In genomic region chr2:157784169-157784822, GRCh38 we compare ENCODE assay signal across 8 cellular contexts.
DNase-seq lines count a peak whose midpoint lies in the region; TF ChIP-seq lines count a peak whose summit lies in the region.

No MANE protein-coding gene starts in this region.

- TF ChIP-seq CTCF in stomach (IDR thresholded peaks at IDR 0.05): no peak

- peak overlapping the region; percentile 32 for H3K27ac Mint-ChIP-seq in activated T-helper 1 cell treated with anti-CD3 and anti-CD28 coated beads, Interleukin-12 subunit alpha, Interleukin-12 subunit beta, Interleukin-2, Interleukin-4 antibody, amounts not matched to agents 30 ng/mL and 10 ng/mL and 1 ng/mL, durations not matched to agents 14 hours and 24 hours and 36 hours

- peaks cover 39 to 78% (median 69%) of the 10 kb centered on the region in 4 donors for H3K4me1 ChIP-seq in stomach

- no peaks in the 10 kb centered on the region for H3K27me3 ChIP-seq in stomach

- 28 to 52% (median 42%) methylated on average over 11 of the region's 11 CpGs for WGBS in stomach, 5 donors

- no peak for TF ChIP-seq POLR2A in stomach (IDR thresholded peaks at IDR 0.05)

- peaks cover 6 to 12% (median 11%) of the 10 kb centered on the region in 4 donors for H3K36me3 ChIP-seq in stomach

- DNase-seq in NCI-H82 (lab: John Stamatoyannopoulos, UW): peak; percentile 41
- DNase-seq in NCI-H82 treated with DMSO at 0.1 percent for 48 hours (lab: John Stamatoyannopoulos, UW; ENCODE audit: unreplicated experiment): no peak
- no peak for DNase-seq in activated T-helper 1 cell treated with anti-CD3 and anti-CD28 coated beads, Interleukin-12 subunit alpha, Interleukin-12 subunit beta, Interleukin-2, Interleukin-4 antibody, amounts not matched to agents 30 ng/mL and 10 ng/mL and 1 ng/mL, durations not matched to agents 14 hours and 24 hours and 36 hours (ENCODE audit: low spot score)
- peak in 30 of 51 donors; percentile 4 to 55 (median 24) for DNase-seq in hypothalamus (lab: John Stamatoyannopoulos, UW)
- DNase-seq in stomach: peak; percentile 80
- no peak for DNase-seq in KG1 (lab: John Stamatoyannopoulos, UW)
- no peak for DNase-seq in NK-92 (lab: John Stamatoyannopoulos, UW; ENCODE audit: unreplicated experiment)
- no peak for DNase-seq in AML-193 (lab: John Stamatoyannopoulos, UW)

- H3K27me3 Mint-ChIP-seq in activated T-helper 1 cell treated with anti-CD3 and anti-CD28 coated beads, Interleukin-12 subunit alpha, Interleukin-12 subunit beta, Interleukin-2, Interleukin-4 antibody, amounts not matched to agents 30 ng/mL and 10 ng/mL and 1 ng/mL, durations not matched to agents 14 hours and 24 hours and 36 hours (ENCODE audit: insufficient read depth): no peaks in the 10 kb centered on the region

- H3K9me3 Mint-ChIP-seq in activated T-helper 1 cell treated with anti-CD3 and anti-CD28 coated beads, Interleukin-12 subunit alpha, Interleukin-12 subunit beta, Interleukin-2, Interleukin-4 antibody, amounts not matched to agents 30 ng/mL and 10 ng/mL and 1 ng/mL, durations not matched to agents 14 hours and 24 hours and 36 hours: no peaks in the 10 kb centered on the region

- H3K27ac ChIP-seq in stomach: peak overlapping the region; percentile 67 to 91 (median 76)

- H3K36me3 Mint-ChIP-seq in activated T-helper 1 cell treated with anti-CD3 and anti-CD28 coated beads, Interleukin-12 subunit alpha, Interleukin-12 subunit beta, Interleukin-2, Interleukin-4 antibody, amounts not matched to agents 30 ng/mL and 10 ng/mL and 1 ng/mL, durations not matched to agents 14 hours and 24 hours and 36 hours (ENCODE audit: low read depth): peaks cover 36% of the 10 kb centered on the region

- TF ChIP-seq EP300 in stomach (IDR thresholded peaks at IDR 0.05): no peak

- peak overlapping the region; percentile 37 for H3K4me3 Mint-ChIP-seq in activated T-helper 1 cell treated with anti-CD3 and anti-CD28 coated beads, Interleukin-12 subunit alpha, Interleukin-12 subunit beta, Interleukin-2, Interleukin-4 antibody, amounts not matched to agents 30 ng/mL and 10 ng/mL and 1 ng/mL, durations not matched to agents 14 hours and 24 hours and 36 hours

- peaks cover 87% of the 10 kb centered on the region for H3K4me1 Mint-ChIP-seq in activated T-helper 1 cell treated with anti-CD3 and anti-CD28 coated beads, Interleukin-12 subunit alpha, Interleukin-12 subunit beta, Interleukin-2, Interleukin-4 antibody, amounts not matched to agents 30 ng/mL and 10 ng/mL and 1 ng/mL, durations not matched to agents 14 hours and 24 hours and 36 hours (ENCODE audit: low read depth)

- H3K4me3 ChIP-seq in stomach: peak overlapping the region in 2 of 4 donors; percentile 5 to 6

- intact Hi-C loops in activated T-helper 1 cell treated with anti-CD3 and anti-CD28 coated beads, Interleukin-12 subunit alpha, Interleukin-12 subunit beta, Interleukin-2, Interleukin-4 antibody, amounts not matched to agents 30 ng/mL and 10 ng/mL and 1 ng/mL, durations not matched to agents 14 hours and 24 hours and 36 hours (cut with micrococcal nuclease): loop anchor here (5.0 kb wide), 1 partner anchor 157 kb away; the partner anchor contains the start of gene ACVR1C
- intact Hi-C loops in stomach (cut with DNase I; ENCODE audit: low total_unique reads): loop anchor here (10.0 kb wide), 1 partner anchor 91 kb away; the partner anchor contains the start of gene ACVR1

- H3K9me3 ChIP-seq in stomach: no peaks in the 10 kb centered on the region

Comparison
In these comparisons a context has a peak if more than half of its experiments do, and no peak if none do; other contexts are left out.
1. DNase-seq: peak in NCI-H82 (single experiment), hypothalamus (30 of 51) and stomach (single experiment); none in NCI-H82 treated with DMSO at 0.1 percent for 48 hours (single experiment), activated T-helper 1 cell treated with anti-CD3 and anti-CD28 coated beads, Interleukin-12 subunit alpha, Interleukin-12 subunit beta, Interleukin-2, Interleukin-4 antibody, amounts not matched to agents 30 ng/mL and 10 ng/mL and 1 ng/mL, durations not matched to agents 14 hours and 24 hours and 36 hours (single experiment), KG1 (single experiment), NK-92 (single experiment) and AML-193 (0 of 2).